Comparison of ENCODE assay signal across 26 cellular contexts in genomic region chr22:19520566-19521305, GRCh38. TPM values are rescaled to one million over a fixed set of nuclear protein-coding genes. Genes with fewer than 3 reads are reported as not detected.
DNase-seq lines count a peak whose midpoint lies in the region; ATAC-seq and TF ChIP-seq lines count a peak whose summit lies in the region.
"Had no signal": no experiment of that assay in that cellular context is flagged by ENCODE, and none has a peak within 500 bp of the region (broad histone marks: within the 10 kb centered on the region; RNA-seq: fewer than 3 reads in every experiment).

No MANE protein-coding gene starts in this region.

- POLR2A ChIA-PET in activated CD4-positive, alpha-beta memory T cell treated with anti-CD3 and anti-CD28 coated beads, Interleukin-2, amount 10 ng/mL, durations not matched to agents 7 days and 5 days (lab: Charles Lee): interaction anchor here (1.3 kb wide), 1 partner anchor 47 kb away, joined by 3 read pairs; no protein-coding TSS in a partner anchor

- WGBS in mammary epithelial cell (ENCODE audit: low coverage, missing lambda C conversion rate): 95% methylated on average over 10 of the region's 10 CpGs
- WGBS in suprapubic skin: 91% methylated on average over 10 of the region's 10 CpGs

- ATAC-seq in lower lobe of right lung (no peak), GM18502 (IDR thresholded peaks at IDR 0.05; ENCODE audit: poor library complexity, unreplicated experiment) (no peak)
- ATAC-seq: A549, foreskin keratinocyte, right lobe of liver had no signal

- no peak overlapping the region for H3K4me2 ChIP-seq in mammary epithelial cell (ENCODE audit: insufficient read depth, low read depth, low read length)
- H3K4me2 ChIP-seq: A549, KMS-11 had no signal

- no peaks in the 10 kb centered on the region for H4K20me1 ChIP-seq in mammary epithelial cell (ENCODE audit: insufficient read depth, low read length)

- peaks cover 18% of the 10 kb centered on the region for H3K36me3 Mint-ChIP-seq in activated CD4-positive, alpha-beta memory T cell treated with anti-CD3 and anti-CD28 coated beads, Interleukin-2, amount 10 ng/mL, durations not matched to agents 7 days and 5 days (ENCODE audit: low read depth)
- H3K36me3 Mint-ChIP-seq: CD4-positive, alpha-beta memory T cell had no signal

- intact Hi-C loops in breast epithelium (cut with DNase I; ENCODE audit: low total_unique reads): loop anchor here (10.0 kb wide), 2 partner anchors 54 to 94 kb away; no protein-coding TSS in a partner anchor
- intact Hi-C loops in mammary epithelial cell (cut with micrococcal nuclease): no loop called here
- intact Hi-C loops in lower lobe of right lung (cut with DNase I): no loop called here

- H2AFZ ChIP-seq in mammary epithelial cell (ENCODE audit: low read depth, low read length): no peak overlapping the region
- H2AFZ ChIP-seq: GM23248, parathyroid adenoma had no signal

- H3K9ac ChIP-seq in mammary epithelial cell (ENCODE audit: insufficient read depth, low read length): no peak overlapping the region
- H3K9ac ChIP-seq: GM23248, KMS-11, parathyroid adenoma had no signal

- dilution Hi-C loops in mammary epithelial cell (cut with HindIII; ENCODE audit: low sequenced_read_pairs): loop anchor here (5.0 kb wide), 2 partner anchors 37 to 87 kb away; no protein-coding TSS in a partner anchor

- CTCF ChIA-PET in mammary epithelial cell (lab: Charles Lee; ENCODE audit: low non-redundant PET): no interaction called here
- CTCF ChIA-PET in activated CD4-positive, alpha-beta memory T cell treated with anti-CD3 and anti-CD28 coated beads, Interleukin-2, amount 10 ng/mL, durations not matched to agents 7 days and 5 days (lab: Charles Lee): no interaction called here

- H3K4me1 Mint-ChIP-seq in activated CD4-positive, alpha-beta memory T cell treated with anti-CD3 and anti-CD28 coated beads, Interleukin-2, amount 10 ng/mL, durations not matched to agents 7 days and 5 days: peaks cover 16% of the 10 kb centered on the region

- BruUV-seq in mammary epithelial cell (replicated peaks; lab: Mats Ljungman, UMichigan): no TSS peak

- H3K27me3 ChIP-seq in breast epithelium (peaks cover 0 to 37% of the 10 kb centered on the region in 2 donors), mammary epithelial cell (ENCODE audit: insufficient read depth, low read length) (peaks cover 7% of the 10 kb centered on the region), lower lobe of right lung (ENCODE audit: low read depth) (peaks cover 37% of the 10 kb centered on the region), suprapubic skin (peaks cover 34% of the 10 kb centered on the region)
- H3K27me3 ChIP-seq: thyroid gland had no signal

- TF ChIP-seq POLR2A in breast epithelium (IDR thresholded peaks at IDR 0.05): no peak
- TF ChIP-seq POLR2A in suprapubic skin (IDR thresholded peaks at IDR 0.05): no peak

- H3K27me3 Mint-ChIP-seq in activated CD4-positive, alpha-beta memory T cell treated with anti-CD3 and anti-CD28 coated beads, Interleukin-2, amount 10 ng/mL, durations not matched to agents 7 days and 5 days: peaks cover 22% of the 10 kb centered on the region

- in situ Hi-C loops in mammary epithelial cell (cut with MboI; ENCODE audit: low sequenced_read_pairs in 2 of 2): no loop called here

- H3K36me3 ChIP-seq in breast epithelium (no peaks in the 10 kb centered on the region), mammary epithelial cell (ENCODE audit: insufficient read depth, low read length) (no peaks in the 10 kb centered on the region), lower lobe of right lung (no peaks in the 10 kb centered on the region), suprapubic skin (no peaks in the 10 kb centered on the region)
- H3K36me3 ChIP-seq: right lobe of liver, thyroid gland had no signal

- DNase-seq in breast epithelium (ENCODE audit: low spot score in 2 of 2): no peak
- no peak for DNase-seq in mammary epithelial cell
- DNase-seq in dermis blood vessel endothelial cell: peak; percentile 22
- no peak for DNase-seq in lower lobe of right lung
- DNase-seq in suprapubic skin (ENCODE audit: low spot score in 2 of 2): peak in 1 of 2 donors; percentile 44
- no peak for DNase-seq in T-helper 9 cell
- no peak for DNase-seq in activated CD4-positive, alpha-beta memory T cell treated with anti-CD3 and anti-CD28 coated beads, Interleukin-2, amount 10 ng/mL, durations not matched to agents 7 days and 5 days
- DNase-seq: activated gamma-delta T cell treated with Interleukin-2 at 50 U/mL for 16 hours; CD4-positive, alpha-beta memory T cell; effector CD8-positive, alpha-beta T cell; foreskin keratinocyte; GM23248; NCI-H1436 treated with DMSO at 0.1 percent for 48 hours; NCI-H446; NCI-H82; nephron progenitor cell; RPMI8226; stimulated activated naive CD4-positive, alpha-beta T cell treated with Interleukin-2 at 50 U/mL for 16 hours; thyroid gland had no signal

- TF ChIP-seq CTCF in breast epithelium (IDR thresholded peaks at IDR 0.05): no peak
- no peak for TF ChIP-seq CTCF in mammary epithelial cell (conservative IDR thresholded peaks at IDR 0.05 in 1 of 2, IDR thresholded peaks at IDR 0.05 in 1 of 2; ENCODE audit: extremely low read depth in 1 of 2, insufficient read depth in 1 of 2, low read depth in 1 of 2, low read length in 2 of 2)
- TF ChIP-seq CTCF in lower lobe of right lung (IDR thresholded peaks at IDR 0.05): no peak
- no peak for TF ChIP-seq CTCF in suprapubic skin (IDR thresholded peaks at IDR 0.05)

- H3K27ac ChIP-seq in breast epithelium (peak overlapping the region in 1 of 2 donors; percentile 85), mammary epithelial cell (ENCODE audit: insufficient read depth, low read depth, low read length) (no peak overlapping the region), lower lobe of right lung (peak overlapping the region; percentile 91), suprapubic skin (no peak overlapping the region)
- H3K27ac ChIP-seq: A549, foreskin keratinocyte, GM23248, KMS-11, parathyroid adenoma, right lobe of liver, SK-N-MC had no signal

- H3K79me2 ChIP-seq in mammary epithelial cell (ENCODE audit: insufficient read depth, low read length): no peaks in the 10 kb centered on the region
- H3K79me2 ChIP-seq: parathyroid adenoma had no signal

- H3K4me3 ChIP-seq in breast epithelium: peak overlapping the region; percentile 38 to 65 (median 44)
- no peak overlapping the region for H3K4me3 ChIP-seq in mammary epithelial cell (replicated peaks in 1 of 3; ENCODE audit: insufficient read depth in 1 of 3, low read depth in 2 of 3, low read length in 3 of 3)
- peak overlapping the region; percentile 61 for H3K4me3 ChIP-seq in lower lobe of right lung
- peak overlapping the region; percentile 50 for H3K4me3 ChIP-seq in suprapubic skin
- H3K4me3 ChIP-seq: A549, GM23248, right lobe of liver, SK-N-MC had no signal

- H3K9me3 ChIP-seq in breast epithelium (no peaks in the 10 kb centered on the region), mammary epithelial cell (replicated peaks; ENCODE audit: insufficient read depth, low read length) (no peaks in the 10 kb centered on the region), lower lobe of right lung (no peaks in the 10 kb centered on the region), suprapubic skin (no peaks in the 10 kb centered on the region)
- H3K9me3 ChIP-seq: A549, right lobe of liver, thyroid gland had no signal

- H3K4me1 ChIP-seq in breast epithelium (peaks cover 0 to 3% of the 10 kb centered on the region in 2 donors), mammary epithelial cell (ENCODE audit: insufficient read depth, low read length) (peaks cover 9% of the 10 kb centered on the region), lower lobe of right lung (peaks cover 17% of the 10 kb centered on the region), suprapubic skin (peaks cover 19% of the 10 kb centered on the region)
- H3K4me1 ChIP-seq: A549, foreskin keratinocyte, parathyroid adenoma had no signal

- no peaks in the 10 kb centered on the region for H3K9me3 Mint-ChIP-seq in activated CD4-positive, alpha-beta memory T cell treated with anti-CD3 and anti-CD28 coated beads, Interleukin-2, amount 10 ng/mL, durations not matched to agents 7 days and 5 days
- H3K9me3 Mint-ChIP-seq: CD4-positive, alpha-beta memory T cell; nephron progenitor cell; T-helper 1 cell treated with Interleukin-12 subunit alpha and Interleukin-12 subunit beta and Interleukin-4 antibody, amounts not matched to agents 30 μg/mL and 1 μg/mL, for 36 hours had no signal

- H3K27ac Mint-ChIP-seq in activated CD4-positive, alpha-beta memory T cell treated with anti-CD3 and anti-CD28 coated beads, Interleukin-2, amount 10 ng/mL, durations not matched to agents 7 days and 5 days: no peak overlapping the region
- H3K27ac Mint-ChIP-seq: CD4-positive, alpha-beta memory T cell; nephron progenitor cell; T-helper 1 cell treated with Interleukin-12 subunit alpha and Interleukin-12 subunit beta and Interleukin-4 antibody, amounts not matched to agents 30 μg/mL and 1 μg/mL, for 36 hours had no signal

- H3K4me3 Mint-ChIP-seq in activated CD4-positive, alpha-beta memory T cell treated with anti-CD3 and anti-CD28 coated beads, Interleukin-2, amount 10 ng/mL, durations not matched to agents 7 days and 5 days: no peak overlapping the region
- H3K4me3 Mint-ChIP-seq: CD4-positive, alpha-beta memory T cell; nephron progenitor cell; T-helper 1 cell treated with Interleukin-12 subunit alpha and Interleukin-12 subunit beta and Interleukin-4 antibody, amounts not matched to agents 30 μg/mL and 1 μg/mL, for 36 hours had no signal

- no peak for TF ChIP-seq EP300 in suprapubic skin (IDR thresholded peaks at IDR 0.05)

RNA-seq across cellular contexts. Expression of gene CLDN5, which starts 3.5 kb away (rescaled TPM):
- 100 to 1,000 TPM in 1 of 3 donors, 10 to 100 TPM in 2; 65.0 to 301 (median 65.1) TPM for total RNA-seq in breast epithelium
- not detected for total RNA-seq in mammary epithelial cell
- 0.03 TPM for polyA plus RNA-seq in mammary epithelial cell
- polyA minus RNA-seq in mammary epithelial cell: not detected
- 1,341 and 2,150 TPM in 2 replicates for total RNA-seq in dermis blood vessel endothelial cell
- 213 TPM for total RNA-seq in lower lobe of right lung
- 100 to 1,000 TPM in 1 of 4 donors, 10 to 100 TPM in 3; 22.1 to 112 (median 56.8) TPM for total RNA-seq in suprapubic skin
- total RNA-seq in activated CD4-positive, alpha-beta memory T cell treated with anti-CD3 and anti-CD28 coated beads, Interleukin-2, amount 10 ng/mL, durations not matched to agents 7 days and 5 days: under 1 TPM in 1 of 2 experiments, not detected in 1; 0.38 TPM
- total RNA-seq: CD4-positive, alpha-beta memory T cell; foreskin keratinocyte; GM23248 had no signal
- polyA plus RNA-seq: A549, foreskin keratinocyte, GM23248 had no signal

RNA-seq across cellular contexts. Expression of gene CDC45, which starts 41.0 kb away (rescaled TPM):
- total RNA-seq in breast epithelium: under 1 TPM in 1 of 3 donors, not detected in 2; 0.48 TPM
- 10 to 100 TPM in 1 of 2 donors, 1 to 10 TPM in 1; 2.2 to 31.1 TPM for total RNA-seq in mammary epithelial cell
- 49.3 TPM for polyA plus RNA-seq in mammary epithelial cell
- 33.7 TPM for polyA minus RNA-seq in mammary epithelial cell
- total RNA-seq in dermis blood vessel endothelial cell: 12.4 and 35.3 TPM in 2 replicates
- total RNA-seq in lower lobe of right lung: 1.4 TPM
- 1 to 10 TPM in 3 of 4 donors, under 1 TPM in 1; 0.72 to 3.3 (median 1.4) TPM for total RNA-seq in suprapubic skin
- total RNA-seq in activated CD4-positive, alpha-beta memory T cell treated with anti-CD3 and anti-CD28 coated beads, Interleukin-2, amount 10 ng/mL, durations not matched to agents 7 days and 5 days: 10 to 100 TPM; 53.2 to 56.2 TPM

RNA-seq across cellular contexts. Expression of gene UFD1, which starts 41.7 kb away (rescaled TPM):
- 10 to 100 TPM; 30.8 to 51.0 (median 31.8) TPM for total RNA-seq in breast epithelium
- 10 to 100 TPM; 63.3 to 98.2 TPM for total RNA-seq in mammary epithelial cell
- 225 TPM for polyA plus RNA-seq in mammary epithelial cell
- polyA minus RNA-seq in mammary epithelial cell: 147 TPM
- 105 and 147 TPM in 2 replicates for total RNA-seq in dermis blood vessel endothelial cell
- total RNA-seq in lower lobe of right lung: 36.7 TPM
- total RNA-seq in suprapubic skin: 10 to 100 TPM; 27.9 to 56.1 (median 52.5) TPM
- total RNA-seq in activated CD4-positive, alpha-beta memory T cell treated with anti-CD3 and anti-CD28 coated beads, Interleukin-2, amount 10 ng/mL, durations not matched to agents 7 days and 5 days: 10 to 100 TPM; 62.1 to 65.6 TPM

Comparison
In these comparisons a context has a peak if more than half of its experiments do, and no peak if none do; other contexts are left out.
1. H3K4me3 ChIP-seq: peak in breast epithelium (3 of 3), lower lobe of right lung (single experiment) and suprapubic skin (single experiment); none in mammary epithelial cell (0 of 3).
2. RNA of gene CLDN5, which starts 3.5 kb away (total RNA-seq): 1,341 to 2,150 TPM in dermis blood vessel endothelial cell, 213 TPM in lower lobe of right lung (single experiment), 22.1 to 112 TPM in suprapubic skin and 65.0 to 301 TPM in breast epithelium; 0.38 TPM in activated CD4-positive, alpha-beta memory T cell treated with anti-CD3 and anti-CD28 coated beads, Interleukin-2, amount 10 ng/mL, durations not matched to agents 7 days and 5 days and not detected in mammary epithelial cell; every median in the first group is over 10 times any median in the second.